1 cellular context compared by ENCODE assay signal in genomic region chr9:124510650-124511425, GRCh38.
A peak's percentile ranks its signal among the peaks of the same experiment; 100 is the strongest.
TF ChIP-seq lines count a peak whose summit lies in the region.

No MANE protein-coding gene starts in this region.

TF ChIP-seq in HepG2, 621 proteins besides CTCF, POLR2A, EP300 and RAD21 (continued from another document):
- TF ChIP-seq TRIM22 (IDR thresholded peaks at IDR 0.05), result no peak
- peak; percentile 69 for TF ChIP-seq IKZF5 (CRISPR knock-in tag; IDR thresholded peaks at IDR 0.05)
- 0 out of 2 replicates have a peak, but pooled peaks have one; percentile 31 for TF ChIP-seq BHLHE40 (IDR thresholded peaks at IDR 0.05; ENCODE audit: low read length)
- TF ChIP-seq ZNF550 (CRISPR knock-in tag; IDR thresholded peaks at IDR 0.05; ENCODE audit: borderline replicate concordance), result 0 out of 2 replicates have a peak, but pooled peaks have one; percentile 54
- TF ChIP-seq REL (CRISPR knock-in tag; conservative IDR thresholded peaks at IDR 0.05), result no peak
- TF ChIP-seq MLLT10 (CRISPR knock-in tag; IDR thresholded peaks at IDR 0.05), result no peak
- peak; percentile 27; the same call in 1 of the 2 replicates for TF ChIP-seq CAMTA2 (CRISPR knock-in tag; IDR thresholded peaks at IDR 0.05; ENCODE audit: borderline replicate concordance)
- 0 out of 2 replicates have a peak, but pooled peaks have one; percentile 21 for TF ChIP-seq ZC3H4 (CRISPR knock-in tag; IDR thresholded peaks at IDR 0.05; ENCODE audit: borderline replicate concordance)
- peak; percentile 29; the same call in 1 of the 2 replicates for TF ChIP-seq BRCA1 (CRISPR knock-in tag; IDR thresholded peaks at IDR 0.05)
- peak; percentile 26; the same call in 1 of the 2 replicates for TF ChIP-seq ZNF230 (CRISPR knock-in tag; IDR thresholded peaks at IDR 0.05)
- 0 out of 2 replicates have a peak, but pooled peaks have one; percentile 7 for TF ChIP-seq MYPOP (CRISPR knock-in tag; IDR thresholded peaks at IDR 0.05)
- peak; percentile 67 for TF ChIP-seq USF2 (IDR thresholded peaks at IDR 0.05; ENCODE audit: low read depth, low read length)
- TF ChIP-seq USF2 (CRISPR knock-in tag; IDR thresholded peaks at IDR 0.05; ENCODE audit: borderline replicate concordance), result peak; percentile 31; the same call in 1 of the 2 replicates
- no peak for TF ChIP-seq KMT2A (CRISPR knock-in tag; IDR thresholded peaks at IDR 0.05)
- peak; percentile 16 for TF ChIP-seq ZBTB7B (CRISPR knock-in tag; IDR thresholded peaks at IDR 0.05)
- TF ChIP-seq ZNF572 (CRISPR knock-in tag; IDR thresholded peaks at IDR 0.05), result no peak
- TF ChIP-seq CHD4 (IDR thresholded peaks at IDR 0.05; ENCODE audit: borderline replicate concordance, low read length), result peak; percentile 85; the same call in 1 of the 2 replicates
- peak; percentile 69; the same call in 1 of the 2 replicates for TF ChIP-seq ARID3A (IDR thresholded peaks at IDR 0.05; ENCODE audit: low read depth, low read length)
- no peak for TF ChIP-seq ZBTB10 (CRISPR knock-in tag; IDR thresholded peaks at IDR 0.05; ENCODE audit: borderline replicate concordance)
- TF ChIP-seq HHEX (CRISPR knock-in tag; IDR thresholded peaks at IDR 0.05), result 0 out of 2 replicates have a peak, but pooled peaks have one; percentile 32
- no peak; the same call in 1 of the 2 replicates for TF ChIP-seq ZNF740 (CRISPR knock-in tag; IDR thresholded peaks at IDR 0.05)
- peak; percentile 41 for TF ChIP-seq YY1 (IDR thresholded peaks at IDR 0.05; ENCODE audit: insufficient read depth, insufficient replicate concordance, low read depth, low read length)
- TF ChIP-seq RCOR2 (CRISPR knock-in tag; IDR thresholded peaks at IDR 0.05), result peak; percentile 85
- TF ChIP-seq GZF1 (CRISPR knock-in tag; IDR thresholded peaks at IDR 0.05), result no peak
- peak; percentile 53; the same call in 1 of the 2 replicates for TF ChIP-seq ZNF580 (CRISPR knock-in tag; IDR thresholded peaks at IDR 0.05; ENCODE audit: borderline replicate concordance, low read depth)
- peak; percentile 86; the same call in 1 of the 2 replicates for TF ChIP-seq KDM1A (CRISPR knock-in tag; IDR thresholded peaks at IDR 0.05)
- TF ChIP-seq MAZ (IDR thresholded peaks at IDR 0.05; ENCODE audit: borderline replicate concordance, low read depth, low read length), result peak; percentile 27; the same call in 1 of the 2 replicates
- TF ChIP-seq MAZ (CRISPR knock-in tag; IDR thresholded peaks at IDR 0.05; ENCODE audit: low read depth), result no peak; the same call in 1 of the 2 replicates
TF ChIP-seq in HepG2: peak in this region for 145.
